In genomic region chr22:41828516-41828915, GRCh38 we compare ENCODE assay signal across 11 cellular contexts. TPM values are rescaled to one million over a fixed set of nuclear protein-coding genes. Genes with fewer than 3 reads are reported as not detected.
DNase-seq lines count a peak whose midpoint lies in the region; ATAC-seq and TF ChIP-seq lines count a peak whose summit lies in the region.
"Had no signal": no experiment of that assay in that cellular context is flagged by ENCODE, and none has a peak within 500 bp of the region (broad histone marks: within the 10 kb centered on the region; RNA-seq: fewer than 3 reads in every experiment).

No MANE protein-coding gene starts in this region.

- no peak for TF ChIP-seq CTCF in endothelial cell (IDR thresholded peaks at IDR 0.05; ENCODE audit: unreplicated experiment)
- no peak for TF ChIP-seq CTCF in gastroesophageal sphincter (IDR thresholded peaks at IDR 0.05)

- CTCF ChIA-PET in activated CD8-positive, alpha-beta memory T cell treated with anti-CD3 and anti-CD28 coated beads, Interleukin-2, amount 10 ng/mL, durations not matched to agents 7 days and 5 days (lab: Charles Lee): interaction anchor here (0.9 kb wide), 1 partner anchor 97 kb away, joined by 3 read pairs; no protein-coding TSS in a partner anchor

- H3K27ac Mint-ChIP-seq in activated CD8-positive, alpha-beta memory T cell treated with anti-CD3 and anti-CD28 coated beads, Interleukin-2, amount 10 ng/mL, durations not matched to agents 7 days and 5 days: peak overlapping the region; percentile 41
- H3K27ac Mint-ChIP-seq in endothelial cell (ENCODE audit: unreplicated experiment): peak overlapping the region; percentile 64
- H3K27ac Mint-ChIP-seq in stimulated activated memory B cell treated with anti-CD40 and anti-IgM and Interleukin-4, amounts not matched to agents 10 μg/mL and 1 μg/mL and 100 μg/mL, for 72 hours: peak overlapping the region; percentile 99

- TF ChIP-seq POLR2A in gastroesophageal sphincter (IDR thresholded peaks at IDR 0.05): no peak

- no peaks in the 10 kb centered on the region for H3K9me3 Mint-ChIP-seq in activated CD8-positive, alpha-beta memory T cell treated with anti-CD3 and anti-CD28 coated beads, Interleukin-2, amount 10 ng/mL, durations not matched to agents 7 days and 5 days (ENCODE audit: low read depth)
- H3K9me3 Mint-ChIP-seq in endothelial cell (ENCODE audit: unreplicated experiment): no peaks in the 10 kb centered on the region
- no peaks in the 10 kb centered on the region for H3K9me3 Mint-ChIP-seq in stimulated activated memory B cell treated with anti-CD40 and anti-IgM and Interleukin-4, amounts not matched to agents 10 μg/mL and 1 μg/mL and 100 μg/mL, for 72 hours

- H3K27me3 Mint-ChIP-seq in activated CD8-positive, alpha-beta memory T cell treated with anti-CD3 and anti-CD28 coated beads, Interleukin-2, amount 10 ng/mL, durations not matched to agents 7 days and 5 days: no peaks in the 10 kb centered on the region
- H3K27me3 Mint-ChIP-seq in endothelial cell (ENCODE audit: unreplicated experiment): peaks cover 9% of the 10 kb centered on the region
- no peaks in the 10 kb centered on the region for H3K27me3 Mint-ChIP-seq in stimulated activated memory B cell treated with anti-CD40 and anti-IgM and Interleukin-4, amounts not matched to agents 10 μg/mL and 1 μg/mL and 100 μg/mL, for 72 hours

- H3K36me3 ChIP-seq in effector memory CD4-positive, alpha-beta T cell (ENCODE audit: control insufficient read depth, insufficient read depth, low read length): no peaks in the 10 kb centered on the region
- peaks cover 0 to 11% of the 10 kb centered on the region in 2 donors for H3K36me3 ChIP-seq in gastroesophageal sphincter

- peaks cover 22% of the 10 kb centered on the region for H3K4me1 Mint-ChIP-seq in activated CD8-positive, alpha-beta memory T cell treated with anti-CD3 and anti-CD28 coated beads, Interleukin-2, amount 10 ng/mL, durations not matched to agents 7 days and 5 days
- peaks cover 55% of the 10 kb centered on the region for H3K4me1 Mint-ChIP-seq in endothelial cell (ENCODE audit: unreplicated experiment)
- H3K4me1 Mint-ChIP-seq in stimulated activated memory B cell treated with anti-CD40 and anti-IgM and Interleukin-4, amounts not matched to agents 10 μg/mL and 1 μg/mL and 100 μg/mL, for 72 hours: peaks cover 38% of the 10 kb centered on the region

- H3K9me3 ChIP-seq in effector memory CD4-positive, alpha-beta T cell (ENCODE audit: control insufficient read depth, low read length): no peaks in the 10 kb centered on the region
- H3K9me3 ChIP-seq in gastroesophageal sphincter: no peaks in the 10 kb centered on the region

- H3K27ac ChIP-seq in effector memory CD4-positive, alpha-beta T cell (ENCODE audit: insufficient read depth, low read length, poor library complexity, severe bottlenecking): no peak overlapping the region
- no peak overlapping the region for H3K27ac ChIP-seq in gastroesophageal sphincter

- DNase-seq in activated CD8-positive, alpha-beta memory T cell treated with anti-CD3 and anti-CD28 coated beads, Interleukin-2, amount 10 ng/mL, durations not matched to agents 7 days and 5 days: no peak
- DNase-seq in activated CD8-positive, alpha-beta memory T cell treated with anti-CD3 and anti-CD28 coated beads, Interleukin-2, amount 50 U/mL, for 48 hours: no peak
- DNase-seq in NCI-H748 treated with DMSO at 0.1 percent for 48 hours (lab: John Stamatoyannopoulos, UW): peak; percentile 77
- no peak for DNase-seq in endothelial cell (ENCODE audit: low spot score)
- no peak for DNase-seq in effector memory CD4-positive, alpha-beta T cell
- DNase-seq in NCI-H226: no peak
- DNase-seq: activated naive CD4-positive, alpha-beta T cell treated with anti-CD3 and anti-CD28 coated beads for 36 hours had no signal

- peaks cover 16% of the 10 kb centered on the region for H3K36me3 Mint-ChIP-seq in activated CD8-positive, alpha-beta memory T cell treated with anti-CD3 and anti-CD28 coated beads, Interleukin-2, amount 10 ng/mL, durations not matched to agents 7 days and 5 days
- H3K36me3 Mint-ChIP-seq in endothelial cell (ENCODE audit: low read depth, unreplicated experiment): peaks cover 4% of the 10 kb centered on the region
- H3K36me3 Mint-ChIP-seq in stimulated activated memory B cell treated with anti-CD40 and anti-IgM and Interleukin-4, amounts not matched to agents 10 μg/mL and 1 μg/mL and 100 μg/mL, for 72 hours: peaks cover 11% of the 10 kb centered on the region

- no peaks in the 10 kb centered on the region for H3K27me3 ChIP-seq in effector memory CD4-positive, alpha-beta T cell (replicated peaks; ENCODE audit: control insufficient read depth, insufficient read depth, low read length, poor library complexity, severe bottlenecking)
- H3K27me3 ChIP-seq in gastroesophageal sphincter: no peaks in the 10 kb centered on the region

- H3K4me3 Mint-ChIP-seq in activated CD8-positive, alpha-beta memory T cell treated with anti-CD3 and anti-CD28 coated beads, Interleukin-2, amount 10 ng/mL, durations not matched to agents 7 days and 5 days: no peak overlapping the region
- H3K4me3 Mint-ChIP-seq in endothelial cell (ENCODE audit: unreplicated experiment): no peak overlapping the region
- no peak overlapping the region for H3K4me3 Mint-ChIP-seq in stimulated activated memory B cell treated with anti-CD40 and anti-IgM and Interleukin-4, amounts not matched to agents 10 μg/mL and 1 μg/mL and 100 μg/mL, for 72 hours
- H3K4me3 Mint-ChIP-seq: activated naive CD4-positive, alpha-beta T cell treated with anti-CD3 and anti-CD28 coated beads for 36 hours had no signal

- no peak for TF ChIP-seq EP300 in gastroesophageal sphincter (IDR thresholded peaks at IDR 0.05)

- WGBS in gastroesophageal sphincter (ENCODE audit: low coverage in 1 of 2), 2 donors: 88% methylated on average over 1 of the region's 4 CpGs; no CpG with 5 or more reads in 1 of the 2 donors

- H3K4me1 ChIP-seq in effector memory CD4-positive, alpha-beta T cell (ENCODE audit: control insufficient read depth, insufficient read depth, low read length, poor library complexity, severe bottlenecking): peaks cover 4% of the 10 kb centered on the region
- peaks cover 0 to 34% (median 3%) of the 10 kb centered on the region in 3 donors for H3K4me1 ChIP-seq in gastroesophageal sphincter

- no peak for ATAC-seq in activated CD8-positive, alpha-beta memory T cell treated with anti-CD3 and anti-CD28 coated beads, Interleukin-2, amount 10 ng/mL, durations not matched to agents 7 days and 5 days
- no peak for ATAC-seq in stimulated activated memory B cell treated with anti-CD40 and anti-IgM and Interleukin-4, amounts not matched to agents 10 μg/mL and 1 μg/mL and 100 μg/mL, for 72 hours
- no peak for ATAC-seq in gastroesophageal sphincter
- ATAC-seq: Panc1 had no signal

- no peak overlapping the region for H3K4me3 ChIP-seq in effector memory CD4-positive, alpha-beta T cell (ENCODE audit: insufficient read depth, low read depth, low read length, poor library complexity, severe bottlenecking)
- H3K4me3 ChIP-seq in gastroesophageal sphincter: no peak overlapping the region
- H3K4me3 ChIP-seq: smooth muscle cell had no signal

RNA-seq across cellular contexts. Expression of gene SREBF2, which starts 4.4 kb away (rescaled TPM):
- total RNA-seq in activated CD8-positive, alpha-beta memory T cell treated with anti-CD3 and anti-CD28 coated beads, Interleukin-2, amount 10 ng/mL, durations not matched to agents 7 days and 5 days: 100 to 1,000 TPM; 130 to 135 TPM
- total RNA-seq in endothelial cell (ENCODE audit: unreplicated experiment) (200 TPM), gastroesophageal sphincter (100 to 1,000 TPM in 1 of 4 donors, 10 to 100 TPM in 3; 39.7 to 101 (median 58.8) TPM)

RNA-seq across cellular contexts. Expression of gene CCDC134, which starts 28.0 kb away (rescaled TPM):
- 10 to 100 TPM; 25.3 to 27.9 TPM for total RNA-seq in activated CD8-positive, alpha-beta memory T cell treated with anti-CD3 and anti-CD28 coated beads, Interleukin-2, amount 10 ng/mL, durations not matched to agents 7 days and 5 days
- 8.8 TPM for total RNA-seq in endothelial cell (ENCODE audit: unreplicated experiment)
- 1 to 10 TPM; 3.8 to 8.9 (median 5.4) TPM for total RNA-seq in gastroesophageal sphincter

Comparison
In these comparisons a context has a peak if more than half of its experiments do, and no peak if none do; other contexts are left out.
1. H3K27ac Mint-ChIP-seq: peak in every context shown above with its lines; median percentile 99 in stimulated activated memory B cell treated with anti-CD40 and anti-IgM and Interleukin-4, amounts not matched to agents 10 μg/mL and 1 μg/mL and 100 μg/mL, for 72 hours; 64 in endothelial cell; 41 in activated CD8-positive, alpha-beta memory T cell treated with anti-CD3 and anti-CD28 coated beads, Interleukin-2, amount 10 ng/mL, durations not matched to agents 7 days and 5 days.